In the genomic region with DNA sequence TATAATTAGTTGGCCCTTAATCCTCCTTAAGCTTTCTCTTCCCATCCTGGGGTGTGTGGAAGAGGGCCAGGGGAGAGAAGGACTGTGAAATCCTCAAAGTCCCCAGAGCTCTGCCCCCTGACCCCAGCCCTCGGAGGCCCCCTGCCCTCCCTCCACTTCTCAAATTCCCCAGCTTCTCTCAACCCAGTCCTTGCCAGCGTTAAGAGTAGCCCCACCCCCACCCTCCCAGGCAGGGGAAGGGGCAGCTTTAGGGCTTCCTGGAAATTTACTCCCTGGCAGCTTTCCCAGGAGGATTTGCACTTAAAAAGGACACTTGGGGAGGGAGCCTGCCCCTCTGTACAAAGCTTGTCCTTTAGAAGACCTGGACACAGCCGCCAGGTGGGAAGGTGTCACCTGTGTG, we compare ENCODE assay signal across 16 cellular contexts. TPM values are rescaled to one million over a fixed set of nuclear protein-coding genes. Genes with fewer than 3 reads are reported as not detected.
DNase-seq lines count a peak whose midpoint lies in the region; ATAC-seq and TF ChIP-seq lines count a peak whose summit lies in the region.
"Had no signal": no experiment of that assay in that cellular context is flagged by ENCODE, and none has a peak within 500 bp of the region (broad histone marks: within the 10 kb centered on the region; RNA-seq: fewer than 3 reads in every experiment).

No MANE protein-coding gene starts in this region.

- BruUV-seq in Calu3 (replicated peaks; lab: Mats Ljungman, UMichigan) = no TSS peak

- DNase-seq in DMS53 (lab: John Stamatoyannopoulos, UW) (peak; percentile 9), DMS53 treated with DMSO at 0.1 percent for 48 hours (lab: John Stamatoyannopoulos, UW; ENCODE audit: unreplicated experiment) (no peak), Calu3 (peak; percentile 2), OCI-M1 (lab: John Stamatoyannopoulos, UW) (peak; percentile 1), endothelial cell (ENCODE audit: low spot score) (peak; percentile 3), GM19238 (ENCODE audit: insufficient read length, low spot score) (no peak)
- no peak for DNase-seq in stimulated activated naive CD4-positive, alpha-beta T cell treated with Interleukin-2 at 50 U/mL for 16 hours (lab: John Stamatoyannopoulos, UW)
- DNase-seq: activated CD4-positive, CD25-positive, alpha-beta regulatory T cell treated with anti-CD3 and anti-CD28 coated beads, Interleukin-2, amount 50 U/mL, for 72 hours; activated effector memory CD4-positive, alpha-beta T cell treated with anti-CD3 and anti-CD28 coated beads, Interleukin-2, amount 50 U/mL, for 16 hours; KG1; naive B cell; NCI-H146; RPMI8226 had no signal

- H3K27me3 Mint-ChIP-seq in Calu3 (ENCODE audit: unreplicated experiment) (peaks cover 13% of the 10 kb centered on the region), endothelial cell (ENCODE audit: unreplicated experiment) (no peaks in the 10 kb centered on the region)
- H3K27me3 Mint-ChIP-seq: naive B cell had no signal

- H3K4me1 Mint-ChIP-seq in Calu3 (ENCODE audit: low read depth, unreplicated experiment) (no peaks in the 10 kb centered on the region), endothelial cell (ENCODE audit: unreplicated experiment) (peaks cover 2% of the 10 kb centered on the region)

- no peak for ATAC-seq in HG02981 (IDR thresholded peaks at IDR 0.05; ENCODE audit: unreplicated experiment)
- ATAC-seq: HCT116 had no signal

- H3K9me3 Mint-ChIP-seq in Calu3 (ENCODE audit: low read depth, unreplicated experiment) (no peaks in the 10 kb centered on the region), endothelial cell (ENCODE audit: unreplicated experiment) (no peaks in the 10 kb centered on the region)

- intact Hi-C loops in Calu3 (cut with micrococcal nuclease; ENCODE audit: unreplicated experiment) = no loop called here

- CTCF ChIA-PET in Calu3 (lab: Charles Lee) = interaction anchor here (0.7 kb wide), 1 partner anchor 11 kb away, joined by 4 read pairs; no protein-coding TSS in a partner anchor

- H3K36me3 Mint-ChIP-seq in Calu3 (ENCODE audit: insufficient read depth, unreplicated experiment) (no peaks in the 10 kb centered on the region), endothelial cell (ENCODE audit: low read depth, unreplicated experiment) (no peaks in the 10 kb centered on the region)

- H3K4me3 Mint-ChIP-seq in Calu3 (ENCODE audit: low read depth, unreplicated experiment) (no peak overlapping the region), endothelial cell (ENCODE audit: unreplicated experiment) (no peak overlapping the region)
- H3K4me3 Mint-ChIP-seq: naive B cell had no signal

- TF ChIP-seq CTCF in Calu3 (IDR thresholded peaks at IDR 0.05; ENCODE audit: unreplicated experiment) = no peak
- no peak for TF ChIP-seq CTCF in endothelial cell (IDR thresholded peaks at IDR 0.05; ENCODE audit: unreplicated experiment)

- peak overlapping the region; percentile 10 for H3K27ac Mint-ChIP-seq in Calu3 (ENCODE audit: unreplicated experiment)
- H3K27ac Mint-ChIP-seq in endothelial cell (ENCODE audit: unreplicated experiment) = no peak overlapping the region
- H3K27ac Mint-ChIP-seq: naive B cell had no signal

RNA-seq across cellular contexts. Expression of a gene that starts 11.8 kb away (rescaled TPM):
- not detected in 2 replicates for total RNA-seq in Calu3 (2022)
- total RNA-seq in endothelial cell (ENCODE audit: unreplicated experiment) = not detected
- total RNA-seq: NCI-H460 had no signal

Comparison
In these comparisons a context has a peak if more than half of its experiments do, and no peak if none do; other contexts are left out.
1. DNase-seq: peak in DMS53 (single experiment), Calu3 (single experiment), OCI-M1 (single experiment) and endothelial cell (single experiment); none in DMS53 treated with DMSO at 0.1 percent for 48 hours (single experiment), GM19238 (single experiment) and stimulated activated naive CD4-positive, alpha-beta T cell treated with Interleukin-2 at 50 U/mL for 16 hours (single experiment).